2 cellular contexts compared by ENCODE assay signal in the genomic region with DNA sequence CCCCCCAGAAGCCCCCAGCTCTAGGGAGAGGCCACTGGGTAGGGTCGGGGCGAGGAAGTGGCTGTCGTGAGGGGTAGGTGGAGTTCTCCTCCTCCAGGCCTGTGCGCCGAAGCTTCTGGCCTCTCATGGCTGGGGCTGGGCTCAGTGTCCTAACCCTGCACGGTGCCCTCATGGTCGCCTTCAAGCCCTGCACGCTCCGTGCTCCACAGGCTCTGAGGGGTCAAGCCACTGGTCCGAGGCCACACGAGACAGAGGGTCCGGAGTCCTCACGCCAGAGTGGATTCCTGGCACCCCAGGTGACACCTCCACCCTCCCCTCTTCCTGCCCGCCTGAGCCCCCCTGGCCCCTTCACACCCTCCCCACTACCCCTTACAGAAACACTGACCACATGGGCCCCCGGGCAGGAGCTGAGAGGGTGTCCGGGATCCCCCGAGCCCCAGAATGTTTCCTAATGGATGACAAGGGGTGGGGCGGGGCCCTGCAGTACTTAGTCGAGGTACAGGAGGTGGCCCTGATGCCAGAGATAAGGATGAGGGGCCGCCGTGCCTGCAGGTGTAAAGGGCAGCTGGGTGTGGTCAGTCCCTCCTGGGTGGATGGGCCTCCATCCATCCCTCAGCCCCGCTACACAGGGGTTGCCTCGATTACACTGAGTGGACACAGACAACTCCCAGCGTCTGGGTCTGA.
TF ChIP-seq lines count a peak whose summit lies in the region.

No MANE protein-coding gene starts in this region.

TF ChIP-seq in A549, 52 proteins besides CTCF, POLR2A, EP300 and RAD21:
- TF ChIP-seq CBX8 (IDR thresholded peaks at IDR 0.05) (no peak), RNF2 (IDR thresholded peaks at IDR 0.05; ENCODE audit: borderline replicate concordance, low read depth) (no peak), KDM5A (IDR thresholded peaks at IDR 0.05) (no peak), ZSCAN20 (CRISPR knock-in tag; IDR thresholded peaks at IDR 0.05) (no peak), ZFP36 (IDR thresholded peaks at IDR 0.05; ENCODE audit: borderline replicate concordance, partially characterized antibody) (no peak), JUNB (IDR thresholded peaks at IDR 0.05) (no peak), CEBPB (IDR thresholded peaks at IDR 0.05) (no peak), HEYL (CRISPR knock-in tag; IDR thresholded peaks at IDR 0.05) (no peak), GATA3 (IDR thresholded peaks at IDR 0.05; ENCODE audit: borderline replicate concordance) (no peak), TFCP2L1 (CRISPR knock-in tag; IDR thresholded peaks at IDR 0.05) (no peak), PBX3 (IDR thresholded peaks at IDR 0.05) (no peak), NR3C1 (IDR thresholded peaks at IDR 0.05) (no peak), HES2 (IDR thresholded peaks at IDR 0.05) (no peak), NPAS2 (CRISPR knock-in tag; IDR thresholded peaks at IDR 0.05; ENCODE audit: borderline replicate concordance) (no peak), SMC3 (IDR thresholded peaks at IDR 0.05) (no peak), EHF (CRISPR knock-in tag; IDR thresholded peaks at IDR 0.05) (no peak), MYC (IDR thresholded peaks at IDR 0.05; ENCODE audit: borderline replicate concordance, low read length) (no peak), ELK1 (IDR thresholded peaks at IDR 0.05; ENCODE audit: low read depth, low read length) (no peak)
- TF ChIP-seq, protein P1, sequence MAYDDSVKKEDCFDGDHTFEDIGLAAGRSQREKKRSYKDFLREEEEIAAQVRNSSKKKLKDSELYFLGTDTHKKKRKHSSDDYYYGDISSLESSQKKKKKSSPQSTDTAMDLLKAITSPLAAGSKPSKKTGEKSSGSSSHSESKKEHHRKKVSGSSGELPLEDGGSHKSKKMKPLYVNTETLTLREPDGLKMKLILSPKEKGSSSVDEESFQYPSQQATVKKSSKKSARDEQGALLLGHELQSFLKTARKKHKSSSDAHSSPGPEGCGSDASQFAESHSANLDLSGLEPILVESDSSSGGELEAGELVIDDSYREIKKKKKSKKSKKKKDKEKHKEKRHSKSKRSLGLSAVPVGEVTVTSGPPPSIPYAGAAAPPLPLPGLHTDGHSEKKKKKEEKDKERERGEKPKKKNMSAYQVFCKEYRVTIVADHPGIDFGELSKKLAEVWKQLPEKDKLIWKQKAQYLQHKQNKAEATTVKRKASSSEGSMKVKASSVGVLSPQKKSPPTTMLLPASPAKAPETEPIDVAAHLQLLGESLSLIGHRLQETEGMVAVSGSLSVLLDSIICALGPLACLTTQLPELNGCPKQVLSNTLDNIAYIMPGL (CRISPR knock-in tag; IDR thresholded peaks at IDR 0.05; ENCODE audit: borderline replicate concordance): no peak

TF ChIP-seq in GM23338, 12 proteins besides CTCF, POLR2A, EP300 and RAD21:
- TF ChIP-seq, protein P2, sequence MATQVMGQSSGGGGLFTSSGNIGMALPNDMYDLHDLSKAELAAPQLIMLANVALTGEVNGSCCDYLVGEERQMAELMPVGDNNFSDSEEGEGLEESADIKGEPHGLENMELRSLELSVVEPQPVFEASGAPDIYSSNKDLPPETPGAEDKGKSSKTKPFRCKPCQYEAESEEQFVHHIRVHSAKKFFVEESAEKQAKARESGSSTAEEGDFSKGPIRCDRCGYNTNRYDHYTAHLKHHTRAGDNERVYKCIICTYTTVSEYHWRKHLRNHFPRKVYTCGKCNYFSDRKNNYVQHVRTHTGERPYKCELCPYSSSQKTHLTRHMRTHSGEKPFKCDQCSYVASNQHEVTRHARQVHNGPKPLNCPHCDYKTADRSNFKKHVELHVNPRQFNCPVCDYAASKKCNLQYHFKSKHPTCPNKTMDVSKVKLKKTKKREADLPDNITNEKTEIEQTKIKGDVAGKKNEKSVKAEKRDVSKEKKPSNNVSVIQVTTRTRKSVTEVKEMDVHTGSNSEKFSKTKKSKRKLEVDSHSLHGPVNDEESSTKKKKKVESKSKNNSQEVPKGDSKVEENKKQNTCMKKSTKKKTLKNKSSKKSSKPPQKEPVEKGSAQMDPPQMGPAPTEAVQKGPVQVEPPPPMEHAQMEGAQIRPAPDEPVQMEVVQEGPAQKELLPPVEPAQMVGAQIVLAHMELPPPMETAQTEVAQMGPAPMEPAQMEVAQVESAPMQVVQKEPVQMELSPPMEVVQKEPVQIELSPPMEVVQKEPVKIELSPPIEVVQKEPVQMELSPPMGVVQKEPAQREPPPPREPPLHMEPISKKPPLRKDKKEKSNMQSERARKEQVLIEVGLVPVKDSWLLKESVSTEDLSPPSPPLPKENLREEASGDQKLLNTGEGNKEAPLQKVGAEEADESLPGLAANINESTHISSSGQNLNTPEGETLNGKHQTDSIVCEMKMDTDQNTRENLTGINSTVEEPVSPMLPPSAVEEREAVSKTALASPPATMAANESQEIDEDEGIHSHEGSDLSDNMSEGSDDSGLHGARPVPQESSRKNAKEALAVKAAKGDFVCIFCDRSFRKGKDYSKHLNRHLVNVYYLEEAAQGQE (IDR thresholded peaks at IDR 0.05; ENCODE audit: unreplicated experiment): no peak
- no peak for TF ChIP-seq CREB1 (CRISPR knock-in tag; IDR thresholded peaks at IDR 0.05; ENCODE audit: low read depth)
- TF ChIP-seq EZH2 (IDR thresholded peaks at IDR 0.05; ENCODE audit: low read depth, unreplicated experiment): no peak
- no peak for TF ChIP-seq ZNF114 (CRISPR knock-in tag; IDR thresholded peaks at IDR 0.05)
